Comparison of ENCODE assay signal across 12 cellular contexts in the genomic region with DNA sequence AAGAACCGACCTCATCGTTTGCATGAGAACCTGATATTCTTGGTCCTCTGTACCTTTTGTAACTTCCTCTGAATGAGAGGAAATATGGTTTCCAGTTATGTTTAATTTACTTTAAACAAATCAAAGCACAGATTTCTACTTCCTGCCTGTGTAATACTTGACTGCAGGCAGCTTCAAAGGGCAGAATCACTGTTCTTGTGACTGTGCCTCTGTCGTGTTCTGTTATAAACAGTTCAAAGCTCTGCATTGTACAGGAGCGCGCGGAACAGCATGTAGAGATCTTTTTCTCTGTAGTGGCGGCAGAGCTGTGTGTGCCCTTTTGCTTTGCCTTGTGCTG.
DNase-seq lines count a peak whose midpoint lies in the region; ATAC-seq and TF ChIP-seq lines count a peak whose summit lies in the region.
"Had no signal": no experiment of that assay in that cellular context is flagged by ENCODE, and none has a peak within 500 bp of the region (broad histone marks: within the 10 kb centered on the region; RNA-seq: fewer than 3 reads in every experiment).

No MANE protein-coding gene starts in this region.

- H3F3A ChIP-seq in Loucy (ENCODE audit: low read depth) (no peaks in the 10 kb centered on the region), smooth muscle cell (ENCODE audit: low read depth) (no peaks in the 10 kb centered on the region)

- H3K4me2 ChIP-seq in BLaER1 (peak overlapping the region; percentile 36), Loucy (ENCODE audit: low read depth, low read length, poor library complexity, severe bottlenecking) (peak overlapping the region; percentile 3), hepatocyte (no peak overlapping the region), smooth muscle cell (no peak overlapping the region)

- H4K20me1 ChIP-seq in BLaER1: no peaks in the 10 kb centered on the region
- no peaks in the 10 kb centered on the region for H4K20me1 ChIP-seq in Loucy (ENCODE audit: insufficient read depth, low read length, poor library complexity, severe bottlenecking)
- no peaks in the 10 kb centered on the region for H4K20me1 ChIP-seq in hepatocyte (ENCODE audit: insufficient read depth, poor library complexity, severe bottlenecking)
- H4K20me1 ChIP-seq in smooth muscle cell (ENCODE audit: low read depth): no peaks in the 10 kb centered on the region

- H3K9me2 ChIP-seq in Loucy (replicated peaks; ENCODE audit: low read depth, low read length): no peaks in the 10 kb centered on the region
- H3K9me2 ChIP-seq in hepatocyte (replicated peaks; ENCODE audit: insufficient read depth): no peaks in the 10 kb centered on the region

- ATAC-seq in left cardiac atrium: no peak
- ATAC-seq in HG03378 (IDR thresholded peaks at IDR 0.05; ENCODE audit: unreplicated experiment): no peak

- H3K27ac ChIP-seq in BLaER1 (no peak overlapping the region), hepatocyte (peak overlapping the region; percentile 62), smooth muscle cell (ENCODE audit: low read depth) (no peak overlapping the region)

- no peaks in the 10 kb centered on the region for H3K79me2 ChIP-seq in Loucy (ENCODE audit: insufficient read depth, low read length)
- no peaks in the 10 kb centered on the region for H3K79me2 ChIP-seq in hepatocyte
- no peaks in the 10 kb centered on the region for H3K79me2 ChIP-seq in smooth muscle cell (ENCODE audit: low read depth)

- H3K36me3 ChIP-seq in BLaER1 (no peaks in the 10 kb centered on the region), Loucy (ENCODE audit: insufficient read depth, low read length) (no peaks in the 10 kb centered on the region), hepatocyte (replicated peaks; ENCODE audit: insufficient read depth, low read depth) (no peaks in the 10 kb centered on the region), smooth muscle cell (ENCODE audit: low read depth) (no peaks in the 10 kb centered on the region)
- H3K36me3 ChIP-seq: heart right ventricle had no signal

- 73% methylated on average over 7 of the region's 7 CpGs for WGBS in hepatocyte (ENCODE audit: low lambda C conversion rate, missing lambda C conversion rate)
- WGBS in smooth muscle cell (ENCODE audit: low lambda C conversion rate): 75% methylated on average over 7 of the region's 7 CpGs

- H3K9me3 ChIP-seq in BLaER1 (no peaks in the 10 kb centered on the region), Loucy (ENCODE audit: insufficient read depth, low read depth, low read length) (no peaks in the 10 kb centered on the region), hepatocyte (ENCODE audit: low read depth) (no peaks in the 10 kb centered on the region), smooth muscle cell (replicated peaks; ENCODE audit: low read depth) (no peaks in the 10 kb centered on the region)
- H3K9me3 ChIP-seq: heart right ventricle had no signal

- no peak overlapping the region for H2AFZ ChIP-seq in Loucy (ENCODE audit: low read length)
- H2AFZ ChIP-seq in hepatocyte: no peak overlapping the region
- H2AFZ ChIP-seq in smooth muscle cell (ENCODE audit: low read depth): no peak overlapping the region

- H3K4me1 ChIP-seq in BLaER1 (peaks cover 21% of the 10 kb centered on the region), Loucy (ENCODE audit: insufficient read depth, low read length, poor library complexity, severe bottlenecking) (peaks cover 17% of the 10 kb centered on the region), hepatocyte (ENCODE audit: insufficient read depth) (no peaks in the 10 kb centered on the region), smooth muscle cell (ENCODE audit: low read depth) (no peaks in the 10 kb centered on the region)

- no peak overlapping the region for H3K9ac ChIP-seq in BLaER1
- H3K9ac ChIP-seq in Loucy (ENCODE audit: low read depth, low read length, poor library complexity, severe bottlenecking): no peak overlapping the region
- H3K9ac ChIP-seq in smooth muscle cell (ENCODE audit: low read depth): no peak overlapping the region

- TF ChIP-seq CTCF in Loucy (conservative IDR thresholded peaks at IDR 0.05; ENCODE audit: low read length) (no peak), hepatocyte (IDR thresholded peaks at IDR 0.05; ENCODE audit: poor library complexity) (no peak), smooth muscle cell (IDR thresholded peaks at IDR 0.05; ENCODE audit: borderline replicate concordance, insufficient read depth, poor library complexity, severe bottlenecking) (no peak)

- H3K4me3 ChIP-seq in BLaER1: no peak overlapping the region
- no peak overlapping the region for H3K4me3 ChIP-seq in Loucy (ENCODE audit: low read length, poor library complexity, severe bottlenecking)
- H3K4me3 ChIP-seq in hepatocyte: no peak overlapping the region
- H3K4me3 ChIP-seq in smooth muscle cell: no peak overlapping the region
- H3K4me3 ChIP-seq: heart right ventricle had no signal

- peak; percentile 43 for DNase-seq in activated T-cell treated with anti-CD3 and anti-CD28 coated beads, Interleukin-2, amount 50 U/mL, for 1 hour
- DNase-seq in hepatocyte (ENCODE audit: low spot score) (no peak), smooth muscle cell (lab: John Stamatoyannopoulos, UW; ENCODE audit: unreplicated experiment) (no peak), DMS 273 (lab: John Stamatoyannopoulos, UW; ENCODE audit: unreplicated experiment) (no peak), left cardiac atrium (no peak)
- DNase-seq: C1 segment of cervical spinal cord, heart right ventricle, NCI-H2171, SHP77 had no signal

- intact Hi-C loops in left cardiac atrium (cut with DNase I): no loop called here

- no peaks in the 10 kb centered on the region for H3K27me3 ChIP-seq in BLaER1
- no peaks in the 10 kb centered on the region for H3K27me3 ChIP-seq in Loucy (ENCODE audit: insufficient read depth, low read length, poor library complexity, severe bottlenecking)
- no peaks in the 10 kb centered on the region for H3K27me3 ChIP-seq in hepatocyte
- peaks cover 8% of the 10 kb centered on the region for H3K27me3 ChIP-seq in smooth muscle cell (ENCODE audit: low read depth)

Comparison
In these comparisons a context has a peak if more than half of its experiments do, and no peak if none do; other contexts are left out.
1. H3K4me2 ChIP-seq: peak in BLaER1 (single experiment) and Loucy (single experiment); none in hepatocyte (single experiment) and smooth muscle cell (single experiment).